Comparison of ENCODE assay signal across 14 cellular contexts in the genomic region with DNA sequence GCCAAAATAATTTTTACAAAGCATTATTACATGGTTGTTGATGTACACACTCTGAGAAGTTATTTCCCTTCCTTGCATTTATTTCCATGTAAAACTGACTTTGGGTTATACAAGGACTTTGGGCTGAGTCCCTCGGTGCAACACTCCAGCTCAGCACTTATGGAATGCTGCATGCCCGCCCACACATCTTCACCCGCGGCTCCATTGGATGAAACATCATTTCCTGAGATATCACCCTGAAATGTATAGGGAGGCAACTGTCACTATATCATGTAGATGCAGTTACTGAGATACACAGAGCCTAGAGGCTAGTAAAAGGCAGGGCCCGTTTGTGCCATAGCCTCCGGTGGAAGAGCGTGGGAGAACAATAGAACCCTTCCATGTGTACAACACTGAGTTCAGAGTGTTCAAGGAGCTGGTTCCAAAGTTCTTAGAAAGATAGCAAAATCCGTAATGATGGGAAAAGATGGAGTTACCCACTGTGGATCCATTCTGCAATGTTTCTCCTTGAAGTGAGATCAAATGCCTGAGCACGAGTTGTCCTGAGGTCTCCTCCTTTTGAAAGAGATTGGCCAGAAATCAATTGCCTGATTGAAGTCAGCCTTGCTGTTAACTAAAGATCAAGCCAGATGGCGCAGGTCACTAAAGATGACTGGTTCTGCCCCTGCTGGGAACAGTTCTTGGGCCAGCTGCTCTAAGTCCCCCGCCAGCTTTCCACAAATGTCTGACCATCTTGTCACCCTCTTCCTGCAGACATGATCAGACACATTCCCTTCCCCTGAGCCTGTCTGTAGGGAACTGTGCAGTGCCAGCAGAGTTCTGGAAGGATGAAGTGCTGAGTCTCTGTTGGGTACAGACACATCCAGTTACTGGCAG.
DNase-seq lines count a peak whose midpoint lies in the region; ATAC-seq and TF ChIP-seq lines count a peak whose summit lies in the region.
"Had no signal": no experiment of that assay in that cellular context is flagged by ENCODE, and none has a peak within 500 bp of the region (broad histone marks: within the 10 kb centered on the region; RNA-seq: fewer than 3 reads in every experiment).

No MANE protein-coding gene starts in this region.

- H3K4me3 ChIP-seq in adipocyte (ENCODE audit: low read length) (no peak overlapping the region), foreskin fibroblast (ENCODE audit: low read depth in 1 of 2, low read length in 2 of 2) (no peak overlapping the region), tibial artery (no peak overlapping the region)
- H3K4me3 ChIP-seq: mucosa of descending colon had no signal

- peaks cover 18 to 37% of the 10 kb centered on the region in 2 donors for H3K27me3 Mint-ChIP-seq in stimulated activated naive B cell treated with anti-CD40 and anti-IgM and Interleukin-4, amounts not matched to agents 10 μg/mL and 1 μg/mL and 100 μg/mL, for 72 hours

- H3K27me3 ChIP-seq in adipocyte (replicated peaks; ENCODE audit: control insufficient read depth, insufficient read depth, low read length) (no peaks in the 10 kb centered on the region), tibial artery (no peaks in the 10 kb centered on the region)

- no peak overlapping the region for H3K4me3 Mint-ChIP-seq in stimulated activated naive B cell treated with anti-CD40 and anti-IgM and Interleukin-4, amounts not matched to agents 10 μg/mL and 1 μg/mL and 100 μg/mL, for 72 hours

- intact Hi-C loops in tibial artery (cut with DNase I; ENCODE audit: low total_unique reads) = no loop called here

- TF ChIP-seq CTCF in foreskin fibroblast (IDR thresholded peaks at IDR 0.05; ENCODE audit: low read depth, low read length) (no peak), tibial artery (IDR thresholded peaks at IDR 0.05) (no peak)

- no peak for ATAC-seq in stimulated activated naive B cell treated with anti-CD40 and anti-IgM and Interleukin-4, amounts not matched to agents 10 μg/mL and 1 μg/mL and 100 μg/mL, for 72 hours (replicated peaks)
- ATAC-seq: mucosa of descending colon had no signal

- DNase-seq in HPDE6-E6E7 (ENCODE audit: extremely low spot score) = peak; percentile 58
- DNase-seq in adipocyte (ENCODE audit: low read depth) = peak; percentile 81
- peak; percentile 83 to 87 for DNase-seq in foreskin fibroblast
- DNase-seq in tibial artery = peak; percentile 31 to 69
- no peak for DNase-seq in SHP77 treated with DMSO at 0.1 percent for 48 hours (lab: John Stamatoyannopoulos, UW)
- no peak for DNase-seq in stimulated activated naive B cell treated with anti-CD40 and anti-IgM and Interleukin-4, amounts not matched to agents 10 μg/mL and 1 μg/mL and 100 μg/mL, for 72 hours
- DNase-seq in NK-92 (lab: John Stamatoyannopoulos, UW; ENCODE audit: unreplicated experiment) = no peak
- DNase-seq: activated CD4-positive, alpha-beta T cell treated with anti-CD3 and anti-CD28 coated beads for 1 hour; activated effector memory CD4-positive, alpha-beta T cell treated with anti-CD3 and anti-CD28 coated beads, Interleukin-2, amount 50 U/mL, for 16 hours; cortex of kidney; DND-41; hippocampal formation; mucosa of descending colon; NCI-H2081 treated with DMSO at 0.1 percent for 48 hours had no signal

- no peak overlapping the region for H3K27ac Mint-ChIP-seq in stimulated activated naive B cell treated with anti-CD40 and anti-IgM and Interleukin-4, amounts not matched to agents 10 μg/mL and 1 μg/mL and 100 μg/mL, for 72 hours

- no peak overlapping the region for H3K27ac ChIP-seq in tibial artery

- peaks cover 44% of the 10 kb centered on the region for H3K4me1 ChIP-seq in adipocyte (ENCODE audit: control insufficient read depth, insufficient read depth, low read length)
- peaks cover 0 to 16% (median 10%) of the 10 kb centered on the region in 4 donors for H3K4me1 ChIP-seq in tibial artery

- H3K36me3 ChIP-seq in adipocyte (ENCODE audit: control insufficient read depth, insufficient read depth, low read length, severe bottlenecking) (no peaks in the 10 kb centered on the region), tibial artery (no peaks in the 10 kb centered on the region)

- no peaks in the 10 kb centered on the region for H3K4me1 Mint-ChIP-seq in stimulated activated naive B cell treated with anti-CD40 and anti-IgM and Interleukin-4, amounts not matched to agents 10 μg/mL and 1 μg/mL and 100 μg/mL, for 72 hours

- H3K36me3 Mint-ChIP-seq in stimulated activated naive B cell treated with anti-CD40 and anti-IgM and Interleukin-4, amounts not matched to agents 10 μg/mL and 1 μg/mL and 100 μg/mL, for 72 hours = no peaks in the 10 kb centered on the region

- H3K9ac ChIP-seq in adipocyte (ENCODE audit: low read length) = no peak overlapping the region

- H3K9me3 ChIP-seq in adipocyte (ENCODE audit: control insufficient read depth, low read length) (no peaks in the 10 kb centered on the region), tibial artery (no peaks in the 10 kb centered on the region)
- H3K9me3 ChIP-seq: mucosa of descending colon had no signal

- H3K9me3 Mint-ChIP-seq in stimulated activated naive B cell treated with anti-CD40 and anti-IgM and Interleukin-4, amounts not matched to agents 10 μg/mL and 1 μg/mL and 100 μg/mL, for 72 hours = peaks cover 3 to 4% of the 10 kb centered on the region in 2 donors

Comparison
In these comparisons a context has a peak if more than half of its experiments do, and no peak if none do; other contexts are left out.
1. DNase-seq: peak in HPDE6-E6E7 (single experiment), adipocyte (single experiment), foreskin fibroblast (2 of 2) and tibial artery (2 of 2); none in SHP77 treated with DMSO at 0.1 percent for 48 hours (single experiment), stimulated activated naive B cell treated with anti-CD40 and anti-IgM and Interleukin-4, amounts not matched to agents 10 μg/mL and 1 μg/mL and 100 μg/mL, for 72 hours (single experiment) and NK-92 (single experiment).